In genomic region chr18:78192044-78192443, GRCh38 we compare ENCODE assay signal across 12 cellular contexts.
DNase-seq lines count a peak whose midpoint lies in the region; ATAC-seq and TF ChIP-seq lines count a peak whose summit lies in the region.
"Had no signal": no experiment of that assay in that cellular context is flagged by ENCODE, and none has a peak within 500 bp of the region (broad histone marks: within the 10 kb centered on the region; RNA-seq: fewer than 3 reads in every experiment).

No MANE protein-coding gene starts in this region.

- TF ChIP-seq POLR2A in tibial nerve (IDR thresholded peaks at IDR 0.05): no peak

- H3K4me3 ChIP-seq in NT2/D1 (ENCODE audit: insufficient read length, low read depth) (no peak overlapping the region), upper lobe of right lung (no peak overlapping the region), tibial nerve (no peak overlapping the region)
- H3K4me3 ChIP-seq: breast epithelium had no signal

- DNase-seq in NCI-H1436 (lab: John Stamatoyannopoulos, UW): peak; percentile 14
- DNase-seq in NCI-H1436 treated with DMSO at 0.1 percent for 48 hours (lab: John Stamatoyannopoulos, UW): no peak
- peak; percentile 8 for DNase-seq in NT2/D1 (ENCODE audit: low read depth, low spot score)
- peak; percentile 81 for DNase-seq in kidney glomerular epithelial cell (lab: John Stamatoyannopoulos, UW)
- peak; percentile 87 for DNase-seq in upper lobe of right lung
- DNase-seq in tibial nerve (ENCODE audit: low spot score in 2 of 2): no peak
- DNase-seq in effector CD4-positive, alpha-beta T cell: no peak
- DNase-seq: 8988T; activated T-cell treated with anti-CD3 and anti-CD28 coated beads, Interleukin-2, amount 50 U/mL, for 72 hours; DMS 273 treated with DMSO at 0.1 percent for 48 hours had no signal

- ATAC-seq in upper lobe of right lung (peak; percentile 97), HG03159 (IDR thresholded peaks at IDR 0.05; ENCODE audit: unreplicated experiment) (no peak)
- ATAC-seq: activated T-cell treated with anti-CD3 and anti-CD28 coated beads, Interleukin-2, amount 50 U/mL, for 72 hours had no signal

- H3K36me3 ChIP-seq in NT2/D1 (ENCODE audit: insufficient read depth, insufficient read length, low read length) (no peaks in the 10 kb centered on the region), upper lobe of right lung (no peaks in the 10 kb centered on the region), tibial nerve (no peaks in the 10 kb centered on the region)
- H3K36me3 ChIP-seq: breast epithelium had no signal

- TF ChIP-seq EP300 in tibial nerve (IDR thresholded peaks at IDR 0.05): no peak

- H3K9me3 ChIP-seq in NT2/D1 (ENCODE audit: insufficient read depth, low read length) (no peaks in the 10 kb centered on the region), upper lobe of right lung (no peaks in the 10 kb centered on the region), tibial nerve (peaks cover 0 to 3% (median 0%) of the 10 kb centered on the region in 4 donors)

- H3K27ac ChIP-seq in upper lobe of right lung: no peak overlapping the region
- no peak overlapping the region for H3K27ac ChIP-seq in tibial nerve
- H3K27ac ChIP-seq: breast epithelium had no signal

- no peaks in the 10 kb centered on the region for H3K4me1 ChIP-seq in NT2/D1 (ENCODE audit: insufficient read depth, insufficient read length)
- H3K4me1 ChIP-seq in upper lobe of right lung: peaks cover 6% of the 10 kb centered on the region
- no peaks in the 10 kb centered on the region for H3K4me1 ChIP-seq in tibial nerve
- H3K4me1 ChIP-seq: breast epithelium had no signal

- no peak overlapping the region for H3K9ac ChIP-seq in NT2/D1 (ENCODE audit: insufficient read length, low read depth)

- peak; percentile 34 for TF ChIP-seq CTCF in upper lobe of right lung (IDR thresholded peaks at IDR 0.05)
- TF ChIP-seq CTCF in tibial nerve (IDR thresholded peaks at IDR 0.05): no peak

- intact Hi-C loops in upper lobe of right lung (cut with DNase I): no loop called here

- 0 to 17% methylated on average over 1 of the region's 1 CpG for WGBS in tibial nerve, 2 donors

- H3K27me3 ChIP-seq in NT2/D1 (ENCODE audit: insufficient read depth, insufficient read length) (no peaks in the 10 kb centered on the region), upper lobe of right lung (no peaks in the 10 kb centered on the region), tibial nerve (no peaks in the 10 kb centered on the region)
- H3K27me3 ChIP-seq: breast epithelium had no signal

Comparison
In these comparisons a context has a peak if more than half of its experiments do, and no peak if none do; other contexts are left out.
1. DNase-seq: peak in NCI-H1436 (single experiment), NT2/D1 (single experiment), kidney glomerular epithelial cell (single experiment) and upper lobe of right lung (single experiment); none in NCI-H1436 treated with DMSO at 0.1 percent for 48 hours (single experiment), tibial nerve (0 of 2) and effector CD4-positive, alpha-beta T cell (single experiment).